In genomic region chr1:234544094-234544579, GRCh38 we compare ENCODE assay signal across 1 cellular context.
TF ChIP-seq lines count a peak whose summit lies in the region.

No MANE protein-coding gene starts in this region.

TF ChIP-seq in K562, 482 proteins besides CTCF, POLR2A, EP300 and RAD21 (continued from another document):
- TF ChIP-seq, protein P1, sequence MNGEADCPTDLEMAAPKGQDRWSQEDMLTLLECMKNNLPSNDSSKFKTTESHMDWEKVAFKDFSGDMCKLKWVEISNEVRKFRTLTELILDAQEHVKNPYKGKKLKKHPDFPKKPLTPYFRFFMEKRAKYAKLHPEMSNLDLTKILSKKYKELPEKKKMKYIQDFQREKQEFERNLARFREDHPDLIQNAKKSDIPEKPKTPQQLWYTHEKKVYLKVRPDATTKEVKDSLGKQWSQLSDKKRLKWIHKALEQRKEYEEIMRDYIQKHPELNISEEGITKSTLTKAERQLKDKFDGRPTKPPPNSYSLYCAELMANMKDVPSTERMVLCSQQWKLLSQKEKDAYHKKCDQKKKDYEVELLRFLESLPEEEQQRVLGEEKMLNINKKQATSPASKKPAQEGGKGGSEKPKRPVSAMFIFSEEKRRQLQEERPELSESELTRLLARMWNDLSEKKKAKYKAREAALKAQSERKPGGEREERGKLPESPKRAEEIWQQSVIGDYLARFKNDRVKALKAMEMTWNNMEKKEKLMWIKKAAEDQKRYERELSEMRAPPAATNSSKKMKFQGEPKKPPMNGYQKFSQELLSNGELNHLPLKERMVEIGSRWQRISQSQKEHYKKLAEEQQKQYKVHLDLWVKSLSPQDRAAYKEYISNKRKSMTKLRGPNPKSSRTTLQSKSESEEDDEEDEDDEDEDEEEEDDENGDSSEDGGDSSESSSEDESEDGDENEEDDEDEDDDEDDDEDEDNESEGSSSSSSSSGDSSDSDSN (IDR thresholded peaks at IDR 0.05; ENCODE audit: borderline replicate concordance in 1 of 2, low read depth in 2 of 2, low read length in 2 of 2) = no peak
- TF ChIP-seq ASH1L (IDR thresholded peaks at IDR 0.05; ENCODE audit: borderline replicate concordance, low read depth, partially characterized antibody) = no peak
- no peak for TF ChIP-seq BDP1 (IDR thresholded peaks at IDR 0.05; ENCODE audit: insufficient read depth, insufficient read length)
- no peak for TF ChIP-seq JUNB (CRISPR knock-in tag; conservative IDR thresholded peaks at IDR 0.05)
- no peak for TF ChIP-seq ZFPM2 (CRISPR knock-in tag; IDR thresholded peaks at IDR 0.05)
- TF ChIP-seq ZBTB12 (CRISPR knock-in tag; IDR thresholded peaks at IDR 0.05) = no peak
- no peak for TF ChIP-seq CREB3L1 (IDR thresholded peaks at IDR 0.05; ENCODE audit: borderline replicate concordance, low read depth)
- TF ChIP-seq HEY1 (CRISPR knock-in tag; IDR thresholded peaks at IDR 0.05; ENCODE audit: borderline replicate concordance) = no peak
- no peak for TF ChIP-seq NR2F6 (CRISPR knock-in tag; IDR thresholded peaks at IDR 0.05)
- TF ChIP-seq, protein P2, sequence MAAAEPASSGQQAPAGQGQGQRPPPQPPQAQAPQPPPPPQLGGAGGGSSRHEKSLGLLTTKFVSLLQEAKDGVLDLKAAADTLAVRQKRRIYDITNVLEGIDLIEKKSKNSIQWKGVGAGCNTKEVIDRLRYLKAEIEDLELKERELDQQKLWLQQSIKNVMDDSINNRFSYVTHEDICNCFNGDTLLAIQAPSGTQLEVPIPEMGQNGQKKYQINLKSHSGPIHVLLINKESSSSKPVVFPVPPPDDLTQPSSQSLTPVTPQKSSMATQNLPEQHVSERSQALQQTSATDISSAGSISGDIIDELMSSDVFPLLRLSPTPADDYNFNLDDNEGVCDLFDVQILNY (CRISPR knock-in tag; IDR thresholded peaks at IDR 0.05) = no peak
- TF ChIP-seq CREBBP (IDR thresholded peaks at IDR 0.05; ENCODE audit: low read depth, low read length) = no peak
- TF ChIP-seq ZNF318 (IDR thresholded peaks at IDR 0.05; ENCODE audit: borderline replicate concordance in 1 of 2, low read depth in 1 of 2) = no peak
- TF ChIP-seq CLOCK (CRISPR knock-in tag; IDR thresholded peaks at IDR 0.05; ENCODE audit: borderline replicate concordance) = no peak
- no peak for TF ChIP-seq ILK (tag; IDR thresholded peaks at IDR 0.05; ENCODE audit: borderline replicate concordance, low read depth)
- no peak for TF ChIP-seq SIRT6 (IDR thresholded peaks at IDR 0.05; ENCODE audit: low read depth, low read length)
- no peak for TF ChIP-seq ELF1 (tag; IDR thresholded peaks at IDR 0.05)
- TF ChIP-seq, protein P3, sequence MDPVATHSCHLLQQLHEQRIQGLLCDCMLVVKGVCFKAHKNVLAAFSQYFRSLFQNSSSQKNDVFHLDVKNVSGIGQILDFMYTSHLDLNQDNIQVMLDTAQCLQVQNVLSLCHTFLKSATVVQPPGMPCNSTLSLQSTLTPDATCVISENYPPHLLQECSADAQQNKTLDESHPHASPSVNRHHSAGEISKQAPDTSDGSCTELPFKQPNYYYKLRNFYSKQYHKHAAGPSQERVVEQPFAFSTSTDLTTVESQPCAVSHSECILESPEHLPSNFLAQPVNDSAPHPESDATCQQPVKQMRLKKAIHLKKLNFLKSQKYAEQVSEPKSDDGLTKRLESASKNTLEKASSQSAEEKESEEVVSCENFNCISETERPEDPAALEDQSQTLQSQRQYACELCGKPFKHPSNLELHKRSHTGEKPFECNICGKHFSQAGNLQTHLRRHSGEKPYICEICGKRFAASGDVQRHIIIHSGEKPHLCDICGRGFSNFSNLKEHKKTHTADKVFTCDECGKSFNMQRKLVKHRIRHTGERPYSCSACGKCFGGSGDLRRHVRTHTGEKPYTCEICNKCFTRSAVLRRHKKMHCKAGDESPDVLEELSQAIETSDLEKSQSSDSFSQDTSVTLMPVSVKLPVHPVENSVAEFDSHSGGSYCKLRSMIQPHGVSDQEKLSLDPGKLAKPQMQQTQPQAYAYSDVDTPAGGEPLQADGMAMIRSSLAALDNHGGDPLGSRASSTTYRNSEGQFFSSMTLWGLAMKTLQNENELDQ (CRISPR knock-in tag; IDR thresholded peaks at IDR 0.05; ENCODE audit: borderline replicate concordance) = no peak
- 0 out of 2 replicates have a peak, but pooled peaks have one; percentile 35 for TF ChIP-seq SMARCA4 (IDR thresholded peaks at IDR 0.05)
- TF ChIP-seq RBM25 (IDR thresholded peaks at IDR 0.05; ENCODE audit: low read depth, low read length, severe bottlenecking) = no peak
- TF ChIP-seq PHF8 (IDR thresholded peaks at IDR 0.05; ENCODE audit: borderline replicate concordance, low read length) = no peak
- TF ChIP-seq KHSRP (IDR thresholded peaks at IDR 0.05) = no peak
- TF ChIP-seq SRF (CRISPR knock-in tag; IDR thresholded peaks at IDR 0.05) = no peak
- TF ChIP-seq DIDO1 (tag; IDR thresholded peaks at IDR 0.05; ENCODE audit: low read depth) = no peak
- TF ChIP-seq HOXB6 (CRISPR knock-in tag; IDR thresholded peaks at IDR 0.05; ENCODE audit: borderline replicate concordance) = no peak
- no peak; the same call in 1 of the 2 replicates for TF ChIP-seq RB1 (IDR thresholded peaks at IDR 0.05; ENCODE audit: low read depth)
- TF ChIP-seq ZNF75A (CRISPR knock-in tag; IDR thresholded peaks at IDR 0.05) = 0 out of 2 replicates have a peak, but pooled peaks have one; percentile 13
- TF ChIP-seq ZNF277 (CRISPR knock-in tag; IDR thresholded peaks at IDR 0.05; ENCODE audit: borderline replicate concordance) = no peak
- TF ChIP-seq, protein P4, sequence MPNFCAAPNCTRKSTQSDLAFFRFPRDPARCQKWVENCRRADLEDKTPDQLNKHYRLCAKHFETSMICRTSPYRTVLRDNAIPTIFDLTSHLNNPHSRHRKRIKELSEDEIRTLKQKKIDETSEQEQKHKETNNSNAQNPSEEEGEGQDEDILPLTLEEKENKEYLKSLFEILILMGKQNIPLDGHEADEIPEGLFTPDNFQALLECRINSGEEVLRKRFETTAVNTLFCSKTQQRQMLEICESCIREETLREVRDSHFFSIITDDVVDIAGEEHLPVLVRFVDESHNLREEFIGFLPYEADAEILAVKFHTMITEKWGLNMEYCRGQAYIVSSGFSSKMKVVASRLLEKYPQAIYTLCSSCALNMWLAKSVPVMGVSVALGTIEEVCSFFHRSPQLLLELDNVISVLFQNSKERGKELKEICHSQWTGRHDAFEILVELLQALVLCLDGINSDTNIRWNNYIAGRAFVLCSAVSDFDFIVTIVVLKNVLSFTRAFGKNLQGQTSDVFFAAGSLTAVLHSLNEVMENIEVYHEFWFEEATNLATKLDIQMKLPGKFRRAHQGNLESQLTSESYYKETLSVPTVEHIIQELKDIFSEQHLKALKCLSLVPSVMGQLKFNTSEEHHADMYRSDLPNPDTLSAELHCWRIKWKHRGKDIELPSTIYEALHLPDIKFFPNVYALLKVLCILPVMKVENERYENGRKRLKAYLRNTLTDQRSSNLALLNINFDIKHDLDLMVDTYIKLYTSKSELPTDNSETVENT (CRISPR knock-in tag; IDR thresholded peaks at IDR 0.05) = no peak
- TF ChIP-seq PHF21A (IDR thresholded peaks at IDR 0.05; ENCODE audit: borderline replicate concordance, low read depth) = no peak; the same call in 1 of the 2 replicates
- TF ChIP-seq NCOA1 (IDR thresholded peaks at IDR 0.05; ENCODE audit: low read depth) = no peak
- TF ChIP-seq NR2C2 (CRISPR knock-in tag; IDR thresholded peaks at IDR 0.05) = no peak
- TF ChIP-seq NR2C2 (tag; IDR thresholded peaks at IDR 0.05) = peak; percentile 5; the same call in 1 of the 2 replicates
- TF ChIP-seq CHD2 (IDR thresholded peaks at IDR 0.05; ENCODE audit: low read depth, low read length) = no peak
TF ChIP-seq in K562: peak in this region for 84.
